In the genomic region with DNA sequence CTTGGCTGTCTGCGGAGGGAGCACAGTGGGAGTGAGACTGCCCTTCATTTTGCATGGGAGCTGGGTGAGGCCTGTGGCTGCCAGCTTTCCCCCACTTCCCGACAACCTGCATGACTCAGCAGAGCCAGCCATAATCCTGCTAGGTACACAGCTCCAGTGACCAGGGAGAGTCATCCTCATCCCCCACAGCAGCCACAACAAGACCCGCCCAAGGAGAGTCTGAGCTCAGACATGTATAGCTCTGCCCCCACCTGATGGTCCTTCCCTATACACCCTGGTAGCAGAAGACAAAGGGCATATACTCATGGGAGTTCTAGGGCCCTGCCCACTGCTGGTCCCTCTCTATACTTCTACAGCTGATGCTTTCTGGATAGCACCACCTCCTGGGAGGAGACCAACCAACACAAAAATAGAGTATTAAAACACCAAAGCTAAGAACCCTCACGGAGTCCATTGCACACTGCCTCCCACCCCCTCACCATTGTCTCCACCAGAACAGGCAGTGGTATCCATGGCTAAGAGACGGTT, we compare ENCODE assay signal across 17 cellular contexts. TPM values are rescaled to one million over a fixed set of nuclear protein-coding genes. Genes with fewer than 3 reads are reported as not detected.
A peak's percentile ranks its signal among the peaks of the same experiment; 100 is the strongest.
DNase-seq lines count a peak whose midpoint lies in the region; ATAC-seq, FAIRE-seq and TF ChIP-seq lines count a peak whose summit lies in the region.
"Had no signal": no experiment of that assay in that cellular context is flagged by ENCODE, and none has a peak within 500 bp of the region (broad histone marks: within the 10 kb centered on the region; RNA-seq: fewer than 3 reads in every experiment).

No MANE protein-coding gene starts in this region.

- ATAC-seq in HG03460 (IDR thresholded peaks at IDR 0.05; ENCODE audit: unreplicated experiment), result no peak
- no peak for ATAC-seq in gastrocnemius medialis
- ATAC-seq: gastroesophageal sphincter, pancreas had no signal

- TF ChIP-seq CTCF in RWPE1 (conservative IDR thresholded peaks at IDR 0.05; ENCODE audit: low read depth) (no peak), epithelial cell of proximal tubule (conservative IDR thresholded peaks at IDR 0.05; ENCODE audit: low read depth, low read length) (peak; percentile 15), osteocyte (IDR thresholded peaks at IDR 0.05) (no peak), gastrocnemius medialis (IDR thresholded peaks at IDR 0.05 in 4 of 5, conservative IDR thresholded peaks at IDR 0.05 in 1 of 5) (no peak)

- H3K27ac Mint-ChIP-seq in osteocyte (ENCODE audit: unreplicated experiment), result peak overlapping the region; percentile 34
- H3K27ac Mint-ChIP-seq: brain had no signal

- H3K27me3 Mint-ChIP-seq in osteocyte (ENCODE audit: unreplicated experiment), result no peaks in the 10 kb centered on the region
- H3K27me3 Mint-ChIP-seq: brain had no signal

- intact Hi-C loops in gastrocnemius medialis (cut with DNase I; ENCODE audit: low total_unique reads), result no loop called here

- 0 out of 2 replicates have a peak, but pooled peaks have one; percentile 9 for TF ChIP-seq POLR2A in H54 (IDR thresholded peaks at IDR 0.05; ENCODE audit: low read depth, low read length)
- TF ChIP-seq POLR2A in gastrocnemius medialis (IDR thresholded peaks at IDR 0.05), result no peak

- in situ Hi-C loops in gastrocnemius medialis (cut with MboI; ENCODE audit: low sequenced_read_pairs in 4 of 4), result no loop called here

- FAIRE-seq in H54 (lab: Jason Lieb, UNC), result no peak
- FAIRE-seq: pancreas had no signal

- H3K4me1 Mint-ChIP-seq in osteocyte (ENCODE audit: unreplicated experiment), result peaks cover 19% of the 10 kb centered on the region

- DNase-seq in H54 (ENCODE audit: insufficient read length, low spot score), result no peak
- DNase-seq in RWPE1 (ENCODE audit: low spot score), result peak; percentile 44
- no peak for DNase-seq in epithelial cell of proximal tubule (ENCODE audit: low read depth)
- no peak for DNase-seq in osteocyte (ENCODE audit: extremely low spot score, unreplicated experiment)
- DNase-seq in gastrocnemius medialis, result no peak
- DNase-seq in HuH-7.5 (ENCODE audit: low spot score), result no peak
- DNase-seq in NCI-H1092 treated with DMSO at 0.1 percent for 48 hours (lab: John Stamatoyannopoulos, UW), result no peak
- DNase-seq: activated gamma-delta T cell; DMS153; effector memory CD4-positive, alpha-beta T cell; NCI-H1092; pancreas; stimulated activated CD4-positive, alpha-beta T cell treated with anti-CD3 and anti-CD28 coated beads, Interleukin-12 subunit alpha, Interleukin-12 subunit beta, amount 100 ng/mL, for 4 hours had no signal

- POLR2A ChIA-PET in RWPE1 (lab: Yijun Ruan, JAX; ENCODE audit: low non-redundant PET), result no interaction called here

- no peak overlapping the region for H3K4me3 Mint-ChIP-seq in osteocyte (ENCODE audit: unreplicated experiment)
- H3K4me3 Mint-ChIP-seq: brain had no signal

- no peaks in the 10 kb centered on the region for H3K4me1 ChIP-seq in gastrocnemius medialis
- H3K4me1 ChIP-seq: gastroesophageal sphincter, pancreas had no signal

- peaks cover 3% of the 10 kb centered on the region for H3K9me3 Mint-ChIP-seq in osteocyte (ENCODE audit: unreplicated experiment)

- H3K36me3 ChIP-seq in gastrocnemius medialis, result no peaks in the 10 kb centered on the region
- H3K36me3 ChIP-seq: gastroesophageal sphincter, pancreas had no signal

- CTCF ChIA-PET in RWPE1 (lab: Yijun Ruan, JAX), result interaction anchor here (0.7 to 1.5 kb wide), 2 partner anchors 29 to 277 kb away, joined by 3 read pairs; partner anchors contain the start of gene TPD52L1

- H3K4me3 ChIP-seq in epithelial cell of proximal tubule (ENCODE audit: low read depth, low read length) (no peak overlapping the region), gastrocnemius medialis (no peak overlapping the region)
- H3K4me3 ChIP-seq: gastroesophageal sphincter, pancreas had no signal

- no peaks in the 10 kb centered on the region for H3K36me3 Mint-ChIP-seq in osteocyte (ENCODE audit: unreplicated experiment)
- H3K36me3 Mint-ChIP-seq: brain had no signal

- H3K9me3 ChIP-seq in gastrocnemius medialis, result no peaks in the 10 kb centered on the region
- H3K9me3 ChIP-seq: gastroesophageal sphincter, pancreas had no signal

- H3K27me3 ChIP-seq in gastrocnemius medialis, result no peaks in the 10 kb centered on the region
- H3K27me3 ChIP-seq: gastroesophageal sphincter, pancreas had no signal

- H3K27ac ChIP-seq in RWPE1 (peak overlapping the region; percentile 75), gastrocnemius medialis (no peak overlapping the region)
- H3K27ac ChIP-seq: gastroesophageal sphincter, pancreas had no signal

RNA-seq across cellular contexts. Expression of gene TPD52L1, which starts 29.3 kb away (rescaled TPM):
- total RNA-seq in epithelial cell of proximal tubule (54.3 and 67.3 TPM in 2 replicates), osteocyte (7.2 and 9.9 TPM in 2 replicates), gastrocnemius medialis (100 to 1,000 TPM in 3 of 4 donors, 10 to 100 TPM in 1; 47.6 to 152 (median 123) TPM)
- total RNA-seq: OCI-LY7 had no signal
